Comparison of ENCODE assay signal across 20 cellular contexts in genomic region chr21:42391297-42391696, GRCh38. TPM values are rescaled to one million over a fixed set of nuclear protein-coding genes. Genes with fewer than 3 reads are reported as not detected.
DNase-seq lines count a peak whose midpoint lies in the region; TF ChIP-seq lines count a peak whose summit lies in the region.
"Had no signal": no experiment of that assay in that cellular context is flagged by ENCODE, and none has a peak within 500 bp of the region (broad histone marks: within the 10 kb centered on the region; RNA-seq: fewer than 3 reads in every experiment).

No MANE protein-coding gene starts in this region.

- H3K18ac ChIP-seq in mesenchymal stem cell (ENCODE audit: low read depth in 1 of 2, low read length in 2 of 2) = no peak overlapping the region

- peaks cover 81% of the 10 kb centered on the region for H3K4me1 Mint-ChIP-seq in activated T-cell treated with anti-CD3 and anti-CD28 coated beads, Interleukin-2, amount 50 U/mL, for 24 hours (ENCODE audit: low read depth)

- no peaks in the 10 kb centered on the region for H3K27me3 Mint-ChIP-seq in activated T-cell treated with anti-CD3 and anti-CD28 coated beads, Interleukin-2, amount 50 U/mL, for 24 hours

- H3K9ac ChIP-seq in BLaER1 (no peak overlapping the region), mesenchymal stem cell (ENCODE audit: low read length) (no peak overlapping the region)

- H4K91ac ChIP-seq in mesenchymal stem cell (ENCODE audit: low read length) = no peak overlapping the region

- H3K27ac ChIP-seq in BLaER1 = no peak overlapping the region
- peak overlapping the region; percentile 17; the same call in 1 of the 2 replicates for H3K27ac ChIP-seq in VCaP
- H3K27ac ChIP-seq in mesenchymal stem cell (ENCODE audit: low read length, poor library complexity, severe bottlenecking) = no peak overlapping the region

- H3K4me3 ChIP-seq in BLaER1 (no peak overlapping the region), mesenchymal stem cell (ENCODE audit: insufficient read depth in 1 of 2, low read depth in 1 of 2, low read length in 2 of 2) (no peak overlapping the region)
- H3K4me3 ChIP-seq: MG63 had no signal

- H2BK15ac ChIP-seq in mesenchymal stem cell (ENCODE audit: low read depth, poor library complexity, severe bottlenecking) = no peak overlapping the region

- H3K4me2 ChIP-seq in BLaER1 (0 out of 2 replicates have a peak overlapping the region, but pooled peaks have one; percentile 81), mesenchymal stem cell (ENCODE audit: low read length, poor library complexity, severe bottlenecking) (no peak overlapping the region)

- no peaks in the 10 kb centered on the region for H3K79me1 ChIP-seq in mesenchymal stem cell (replicated peaks; ENCODE audit: low read length, poor library complexity, severe bottlenecking)

- no peak overlapping the region for H2AFZ ChIP-seq in mesenchymal stem cell (ENCODE audit: low read depth, low read length)

- no peaks in the 10 kb centered on the region for H3K27me3 ChIP-seq in BLaER1
- peaks cover 0 to 65% of the 10 kb centered on the region in 2 experiments for H3K27me3 ChIP-seq in mesenchymal stem cell (ENCODE audit: control insufficient read depth in 1 of 2, insufficient read depth in 1 of 2, low read length in 2 of 2)
- H3K27me3 ChIP-seq: MG63 had no signal

- no peaks in the 10 kb centered on the region for H4K20me1 ChIP-seq in BLaER1

- no peak overlapping the region for H2BK5ac ChIP-seq in mesenchymal stem cell (ENCODE audit: low read depth, low read length, poor library complexity, severe bottlenecking)

- H3K9me3 Mint-ChIP-seq in activated T-cell treated with anti-CD3 and anti-CD28 coated beads, Interleukin-2, amount 50 U/mL, for 24 hours = no peaks in the 10 kb centered on the region
- H3K9me3 Mint-ChIP-seq: IgD-negative memory B cell had no signal

- H3K36me3 ChIP-seq in BLaER1 (no peaks in the 10 kb centered on the region; the same call in 1 of the 2 replicates), mesenchymal stem cell (ENCODE audit: control insufficient read depth in 1 of 2, insufficient read depth in 2 of 2, low read depth in 1 of 2, low read length in 2 of 2) (no peaks in the 10 kb centered on the region)
- H3K36me3 ChIP-seq: MG63 had no signal

- WGBS in mesenchymal stem cell = 77% methylated on average over 5 of the region's 5 CpGs

- H3K4ac ChIP-seq in mesenchymal stem cell (ENCODE audit: low read depth in 1 of 2, low read length in 2 of 2) = no peak overlapping the region

- H3K9me3 ChIP-seq in BLaER1 (no peaks in the 10 kb centered on the region), mesenchymal stem cell (ENCODE audit: control insufficient read depth, low read length) (no peaks in the 10 kb centered on the region)
- H3K9me3 ChIP-seq: MG63 had no signal

- H4K8ac ChIP-seq in mesenchymal stem cell (ENCODE audit: low read length) = no peak overlapping the region

- no peak overlapping the region for H2BK12ac ChIP-seq in mesenchymal stem cell (ENCODE audit: low read length in 2 of 2)

- peaks cover 36% of the 10 kb centered on the region for H3K36me3 Mint-ChIP-seq in activated T-cell treated with anti-CD3 and anti-CD28 coated beads, Interleukin-2, amount 50 U/mL, for 24 hours (ENCODE audit: low read depth)

- H2BK120ac ChIP-seq in mesenchymal stem cell (ENCODE audit: low read depth, low read length) = no peak overlapping the region

- H3K23ac ChIP-seq in mesenchymal stem cell (ENCODE audit: low read length in 2 of 2) = no peak overlapping the region

- peak overlapping the region; percentile 61 for H2AK5ac ChIP-seq in mesenchymal stem cell (ENCODE audit: low read length, severe bottlenecking)

- no peak overlapping the region for H3K4me3 Mint-ChIP-seq in activated T-cell treated with anti-CD3 and anti-CD28 coated beads, Interleukin-2, amount 50 U/mL, for 24 hours

- H3K14ac ChIP-seq in mesenchymal stem cell (ENCODE audit: low read length in 2 of 2) = no peak overlapping the region

- peak overlapping the region; percentile 55 for H3K27ac Mint-ChIP-seq in activated T-cell treated with anti-CD3 and anti-CD28 coated beads, Interleukin-2, amount 50 U/mL, for 24 hours

- H3K4me1 ChIP-seq in BLaER1 (peaks cover 95% of the 10 kb centered on the region), mesenchymal stem cell (ENCODE audit: control insufficient read depth, insufficient read depth, low read depth, low read length) (peaks cover 24% of the 10 kb centered on the region)

- no peak for DNase-seq in activated T-cell treated with anti-CD3 and anti-CD28 coated beads, Interleukin-2, amount 50 U/mL, for 24 hours
- DNase-seq in activated T-cell treated with anti-CD3 and anti-CD28 coated beads for 4 hours = no peak
- no peak for DNase-seq in mesenchymal stem cell
- DNase-seq in activated CD8-positive, alpha-beta memory T cell treated with anti-CD3 and anti-CD28 coated beads, Interleukin-2, amount 50 U/mL, for 4 hours = no peak
- no peak for DNase-seq in central memory CD4-positive, alpha-beta T cell
- no peak for DNase-seq in NOMO-1 treated with dmso at 0.1 percent for 144 hours (lab: John Stamatoyannopoulos, UW; ENCODE audit: unreplicated experiment)
- DNase-seq: EL, GF-D8, Karpas-422, MG63, NCI-H1417, NCI-H1694 treated with DMSO at 0.1 percent for 48 hours, NCI-H2081 treated with DMSO at 0.1 percent for 48 hours, NCI-H2171 treated with DMSO at 0.1 percent for 48 hours, NCI-H526, PC-3, Right ventricle myocardium superior had no signal

- no peak for TF ChIP-seq CTCF in VCaP (conservative IDR thresholded peaks at IDR 0.05)

RNA-seq across cellular contexts. Expression of gene TMPRSS3, which starts 4.6 kb away (rescaled TPM):
- polyA plus RNA-seq in mesenchymal stem cell (2013, experiment 1 of 2) = not detected
- not detected for polyA plus RNA-seq in mesenchymal stem cell (2013, experiment 2 of 2)
- polyA plus RNA-seq: IgD-negative memory B cell had no signal

RNA-seq across cellular contexts. Expression of gene UBASH3A, which starts 12.4 kb away (rescaled TPM):
- polyA plus RNA-seq in mesenchymal stem cell (2013, experiment 1 of 2) = not detected
- polyA plus RNA-seq in mesenchymal stem cell (2013, experiment 2 of 2) = not detected

RNA-seq across cellular contexts. Expression of gene TFF1, which starts 25.0 kb away (rescaled TPM):
- polyA plus RNA-seq in mesenchymal stem cell (2013, experiment 1 of 2) = not detected
- not detected for polyA plus RNA-seq in mesenchymal stem cell (2013, experiment 2 of 2)
- polyA plus RNA-seq: IgD-negative memory B cell had no signal

RNA-seq across cellular contexts. Expression of gene TFF2, which starts 40.5 kb away (rescaled TPM):
- polyA plus RNA-seq in mesenchymal stem cell (2013, experiment 1 of 2) = not detected
- polyA plus RNA-seq in mesenchymal stem cell (2013, experiment 2 of 2) = not detected
- polyA plus RNA-seq: IgD-negative memory B cell had no signal
